Comparison of ENCODE assay signal across 1 cellular context in genomic region chr16:307691-308312, GRCh38.
A peak's percentile ranks its signal among the peaks of the same experiment; 100 is the strongest.
TF ChIP-seq lines count a peak whose summit lies in the region.

No MANE protein-coding gene starts in this region.

TF ChIP-seq in HEK293, 187 proteins besides CTCF, POLR2A, EP300 and RAD21:
- no peak for TF ChIP-seq REST (tag by site-specific recombination; IDR thresholded peaks at IDR 0.05)
- TF ChIP-seq ZNF600 (tag by site-specific recombination; IDR thresholded peaks at IDR 0.05) = 0 out of 2 replicates have a peak, but pooled peaks have one; percentile 53
